15 cellular contexts compared by ENCODE assay signal in genomic region chr1:36829066-36829465, GRCh38.
"Had no signal": no experiment of that assay in that cellular context is flagged by ENCODE, and none has a peak within 500 bp of the region (broad histone marks: within the 10 kb centered on the region; RNA-seq: fewer than 3 reads in every experiment).

No MANE protein-coding gene starts in this region.

- H3K4me1 ChIP-seq: adrenal gland, left ventricle myocardium inferior, psoas muscle, right lobe of liver, spleen, tibial artery had no signal

- H3K27ac ChIP-seq: adrenal gland, left ventricle myocardium inferior, psoas muscle, right lobe of liver, spleen, tibial artery had no signal

- H3K36me3 ChIP-seq: adrenal gland, left ventricle myocardium inferior, right lobe of liver, spleen, tibial artery had no signal

- H3K27me3 ChIP-seq: adrenal gland, right lobe of liver had no signal

- H3K4me3 ChIP-seq: adrenal gland, left ventricle myocardium inferior, psoas muscle, right lobe of liver, spleen, tibial artery had no signal

- DNase-seq: activated CD4-positive, alpha-beta T cell treated with anti-CD3 and anti-CD28 coated beads for 4 hours; activated CD8-positive, alpha-beta T cell treated with anti-CD3 and anti-CD28 coated beads for 36 hours; activated effector memory CD4-positive, alpha-beta T cell treated with Interleukin-2 at 50 U/mL for 16 hours; activated naive CD4-positive, alpha-beta T cell treated with anti-CD3 and anti-CD28 coated beads, Interleukin-2, amount 50 U/mL, for 16 hours; activated T-cell treated with anti-CD3 and anti-CD28 coated beads, Interleukin-2, amount 50 U/mL, for 4 hours; adrenal gland; glutamatergic neuron; left ventricle myocardium inferior; mesenchymal stem cell; psoas muscle; right lobe of liver; stimulated activated CD4-positive, alpha-beta T cell treated with anti-CD3 and anti-CD28 coated beads, Interleukin-1b, Interleukin-23, amount 100 ng/mL, for 48 hours; T-helper 2 cell; tibial artery had no signal

- H3K9me3 ChIP-seq: adrenal gland, left ventricle myocardium inferior, psoas muscle, right lobe of liver, spleen, tibial artery had no signal
